Comparison of ENCODE assay signal across 33 cellular contexts in the genomic region with DNA sequence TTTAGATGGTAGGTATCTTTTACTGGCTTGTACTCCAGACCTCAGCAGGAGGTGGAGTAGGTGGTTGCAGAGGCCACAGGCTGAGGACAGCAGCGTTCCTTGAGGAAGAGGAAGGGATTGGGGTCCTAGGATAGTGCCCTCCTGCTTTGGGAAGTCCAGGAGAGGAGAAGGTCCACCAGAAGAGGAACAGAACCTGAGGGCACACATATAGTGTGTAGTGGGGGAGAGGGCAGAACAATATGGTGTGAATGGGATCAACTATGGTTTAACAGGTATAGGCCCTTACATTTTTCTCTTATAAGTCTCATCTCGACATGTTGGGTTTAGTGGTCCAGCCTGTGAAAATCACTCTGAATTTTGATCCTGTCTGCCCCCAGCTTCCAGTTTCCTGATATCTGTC.
A peak's percentile ranks its signal among the peaks of the same experiment; 100 is the strongest.
DNase-seq lines count a peak whose midpoint lies in the region; ATAC-seq, FAIRE-seq and TF ChIP-seq lines count a peak whose summit lies in the region.
"Had no signal": no experiment of that assay in that cellular context is flagged by ENCODE, and none has a peak within 500 bp of the region (broad histone marks: within the 10 kb centered on the region; RNA-seq: fewer than 3 reads in every experiment).

No MANE protein-coding gene starts in this region.

- H3K23ac ChIP-seq in H1 (ENCODE audit: insufficient read length) (no peak overlapping the region), neuronal stem cell (ENCODE audit: low read depth, low read length, poor library complexity) (no peak overlapping the region)

- no peak overlapping the region for H3K4me2 ChIP-seq in H1 (ENCODE audit: insufficient read depth in 1 of 2, low read depth in 2 of 2, low read length in 2 of 2)
- H3K4me2 ChIP-seq in neuronal stem cell (ENCODE audit: insufficient read depth, low read length, poor library complexity, severe bottlenecking): no peak overlapping the region
- H3K4me2 ChIP-seq: A549; BLaER1; BLaER1 treated with 17β-estradiol and CSF1 and Interleukin-3, amounts not matched to agents 10 nM and 100 nM had no signal

- H3K27ac ChIP-seq in H1 (ENCODE audit: low read depth, low read length) (no peak overlapping the region), esophagus muscularis mucosa (replicated peaks in 1 of 4) (no peak overlapping the region), neuronal stem cell (replicated peaks; ENCODE audit: low read length) (no peak overlapping the region), pancreas (no peak overlapping the region)
- H3K27ac ChIP-seq: 22Rv1; A549; BLaER1; BLaER1 treated with 17β-estradiol and CSF1 and Interleukin-3, amounts not matched to agents 10 nM and 100 nM; C4-2B had no signal

- H2BK12ac ChIP-seq in H1 (ENCODE audit: low read depth, low read length) (no peak overlapping the region), neuronal stem cell (ENCODE audit: low read length) (no peak overlapping the region)

- H3K9ac ChIP-seq in H1 (replicated peaks in 1 of 4; ENCODE audit: extremely low read depth in 1 of 4, low read depth in 3 of 4, low read length in 3 of 4) (no peak overlapping the region), neuronal stem cell (ENCODE audit: low read depth, low read length, poor library complexity) (no peak overlapping the region)
- H3K9ac ChIP-seq: BLaER1; BLaER1 treated with 17β-estradiol and CSF1 and Interleukin-3, amounts not matched to agents 10 nM and 100 nM had no signal

- no peak overlapping the region for H2AK5ac ChIP-seq in H1 (ENCODE audit: low read depth, low read length)
- peak overlapping the region; percentile 37 for H2AK5ac ChIP-seq in neuronal stem cell (ENCODE audit: low read depth, low read length)

- H4K20me1 ChIP-seq in H1 (replicated peaks in 1 of 2; ENCODE audit: control insufficient read depth in 1 of 2, insufficient read depth in 2 of 2, low read length in 2 of 2): no peaks in the 10 kb centered on the region
- H4K20me1 ChIP-seq: BLaER1; BLaER1 treated with 17β-estradiol and CSF1 and Interleukin-3, amounts not matched to agents 10 nM and 100 nM had no signal

- H3K79me1 ChIP-seq in H1 (ENCODE audit: low read depth, low read length) (no peaks in the 10 kb centered on the region), neuronal stem cell (ENCODE audit: low read depth, low read length) (no peaks in the 10 kb centered on the region)

- H2BK120ac ChIP-seq in H1 (replicated peaks; ENCODE audit: low read depth, low read length) (no peak overlapping the region), neuronal stem cell (ENCODE audit: low read depth, low read length) (no peak overlapping the region)

- H2BK5ac ChIP-seq in H1 (ENCODE audit: low read depth, low read length): no peak overlapping the region
- H2BK5ac ChIP-seq in neuronal stem cell (ENCODE audit: low read length): no peak overlapping the region

- H3K36me3 ChIP-seq in H1 (ENCODE audit: control insufficient read depth in 2 of 4, insufficient read depth in 4 of 4, low read length in 3 of 4) (no peaks in the 10 kb centered on the region; a peak in 1 of 8 replicates), esophagus muscularis mucosa (no peaks in the 10 kb centered on the region), neuronal stem cell (replicated peaks in 1 of 2; ENCODE audit: control insufficient read depth in 2 of 2, insufficient read depth in 2 of 2, low read length in 2 of 2) (no peaks in the 10 kb centered on the region), pancreas (no peaks in the 10 kb centered on the region)
- H3K36me3 ChIP-seq: BE2C, BLaER1 had no signal

- H3K4ac ChIP-seq in H1 (replicated peaks; ENCODE audit: insufficient read length, low read depth, low read length) (no peak overlapping the region), neuronal stem cell (ENCODE audit: low read length) (no peak overlapping the region)

- 84% methylated on average over 2 of the region's 2 CpGs; no CpG with 5 or more reads in 1 of the 2 experiments for WGBS in H1 (ENCODE audit: extremely low coverage in 1 of 2, insufficient coverage in 1 of 2, insufficient read length in 1 of 2, insufficient replicate concordance in 2 of 2, low coverage in 1 of 2, low lambda C conversion rate in 2 of 2, missing lambda C conversion rate in 1 of 2), 2 experiments
- WGBS in esophagus muscularis mucosa: 94% methylated on average over 2 of the region's 2 CpGs
- no CpG with 5 or more reads among the region's 2 CpGs for WGBS in neuronal stem cell (ENCODE audit: extremely low coverage in 2 of 2, insufficient read length in 2 of 2, insufficient replicate concordance in 1 of 2), 2 donors
- 89 to 95% methylated on average over 2 of the region's 2 CpGs for WGBS in pancreas, 2 donors

- H3K4me1 ChIP-seq in H1 (replicated peaks in 1 of 4; ENCODE audit: control insufficient read depth in 3 of 4, insufficient read depth in 4 of 4, low read length in 3 of 4) (peaks cover 0 to 7% (median under 1%) of the 10 kb centered on the region in 4 experiments; a peak in 1 of 7 replicates), esophagus muscularis mucosa (peaks cover 0 to 16% (median 12%) of the 10 kb centered on the region in 4 donors), neuronal stem cell (ENCODE audit: control insufficient read depth in 2 of 2, insufficient read depth in 1 of 2, low read depth in 1 of 2, low read length in 2 of 2) (no peaks in the 10 kb centered on the region), pancreas (no peaks in the 10 kb centered on the region)
- H3K4me1 ChIP-seq: A549; BE2C; BLaER1; BLaER1 treated with 17β-estradiol and CSF1 and Interleukin-3, amounts not matched to agents 10 nM and 100 nM; Caco-2 had no signal

- TF ChIP-seq CTCF in H1 (IDR thresholded peaks at IDR 0.05; ENCODE audit: control extremely low read depth in 1 of 3, insufficient read depth in 1 of 3, low read depth in 1 of 3, low read length in 3 of 3) (no peak), esophagus muscularis mucosa (IDR thresholded peaks at IDR 0.05) (no peak), pancreas (IDR thresholded peaks at IDR 0.05) (no peak)

- ATAC-seq in HG03139 (IDR thresholded peaks at IDR 0.05; ENCODE audit: unreplicated experiment) (no peak), pancreas (no peak), GM19452 (IDR thresholded peaks at IDR 0.05; ENCODE audit: unreplicated experiment) (no peak)
- ATAC-seq: A549; CD8-positive, alpha-beta T cell had no signal

- FAIRE-seq in H1 (lab: Jason Lieb, UNC) (no peak), pancreas (lab: Jason Lieb, UNC) (no peak)
- FAIRE-seq: A204.1, A549, D721Med had no signal

- no peak for TF ChIP-seq RAD21 in H1 (IDR thresholded peaks at IDR 0.05 in 1 of 2, conservative IDR thresholded peaks at IDR 0.05 in 1 of 2; ENCODE audit: low read depth in 2 of 2, low read length in 2 of 2)

- H3K27me3 ChIP-seq in H1 (replicated peaks in 1 of 4; ENCODE audit: control insufficient read depth in 3 of 4, extremely low read depth in 1 of 4, insufficient read depth in 3 of 4, low read length in 3 of 4) (no peaks in the 10 kb centered on the region), esophagus muscularis mucosa (no peaks in the 10 kb centered on the region), neuronal stem cell (ENCODE audit: control insufficient read depth in 3 of 3, insufficient read depth in 3 of 3, low read depth in 1 of 3, low read length in 3 of 3) (no peaks in the 10 kb centered on the region), pancreas (no peaks in the 10 kb centered on the region)
- H3K27me3 ChIP-seq: BE2C; BLaER1; BLaER1 treated with 17β-estradiol and CSF1 and Interleukin-3, amounts not matched to agents 10 nM and 100 nM had no signal

- TF ChIP-seq POLR2A in H1 (IDR thresholded peaks at IDR 0.05; ENCODE audit: control extremely low read depth in 1 of 2, low read depth in 2 of 2, low read length in 2 of 2): no peak
- no peak for TF ChIP-seq POLR2A in esophagus muscularis mucosa (IDR thresholded peaks at IDR 0.05; ENCODE audit: low read depth)

- CTCF ChIA-PET in H1 (lab: Charles Lee; ENCODE audit: partially characterized antibody): interaction anchor here (0.9 to 2.3 kb wide), 4 partner anchors 20 to 58 kb away, joined by 3 to 7 read pairs (median 4); no protein-coding TSS in a partner anchor

- H2BK15ac ChIP-seq in H1 (ENCODE audit: low read length) (no peak overlapping the region), neuronal stem cell (ENCODE audit: low read length) (no peak overlapping the region)

- intact Hi-C loops in esophagus muscularis mucosa (cut with DNase I): no loop called here
- intact Hi-C loops in pancreas (cut with DNase I): no loop called here

- H3K18ac ChIP-seq in H1 (ENCODE audit: extremely low read depth, low read length) (no peak overlapping the region), neuronal stem cell (ENCODE audit: low read length) (no peak overlapping the region)

- H2BK20ac ChIP-seq in H1 (ENCODE audit: low read length): peak overlapping the region; percentile 52; the same call in 1 of the 2 replicates

- peaks cover 11 to 22% of the 10 kb centered on the region in 2 experiments for H3K9me3 ChIP-seq in H1 (ENCODE audit: insufficient read depth in 2 of 2, low read depth in 1 of 2, low read length in 1 of 2)
- no peaks in the 10 kb centered on the region for H3K9me3 ChIP-seq in esophagus muscularis mucosa
- H3K9me3 ChIP-seq in neuronal stem cell (replicated peaks in 1 of 2; ENCODE audit: control insufficient read depth in 2 of 2, insufficient read depth in 1 of 2, low read depth in 1 of 2, low read length in 2 of 2): peaks cover 0 to 6% of the 10 kb centered on the region in 2 donors
- no peaks in the 10 kb centered on the region for H3K9me3 ChIP-seq in pancreas
- H3K9me3 ChIP-seq: BE2C had no signal

- H4K91ac ChIP-seq in H1 (replicated peaks; ENCODE audit: insufficient read length, low read length) (no peak overlapping the region), neuronal stem cell (ENCODE audit: low read depth, low read length, poor library complexity) (no peak overlapping the region)

- DNase-seq in H1 (ENCODE audit: low read depth in 1 of 2, low spot score in 2 of 2) (no peak), esophagus muscularis mucosa (ENCODE audit: extremely low spot score) (peak; percentile 68), neuronal stem cell (ENCODE audit: low spot score) (no peak), pancreas (no peak)
- DNase-seq: 8988T; ACHN; AML-193; BE2C; C1 segment of cervical spinal cord; Caco-2; Calu3; CD4-positive, alpha-beta memory T cell; CD4-positive, alpha-beta T cell; CD4-positive, CD25-positive, alpha-beta regulatory T cell; CD8-positive, alpha-beta memory T cell; CD8-positive, alpha-beta T cell; COR-L47; DMS 273 treated with DMSO at 0.1 percent for 48 hours; DMS153; DMS53; DMS79; DMS79 treated with DMSO at 0.1 percent for 48 hours; DND-41; EL had no signal

- H4K5ac ChIP-seq in H1 (ENCODE audit: insufficient read length, low read depth, low read length): no peak overlapping the region

- H3K56ac ChIP-seq in H1 (replicated peaks; ENCODE audit: insufficient read length, low read depth, low read length): no peak overlapping the region

- H4K8ac ChIP-seq in H1 (ENCODE audit: extremely low read depth, insufficient read depth, low read length) (no peak overlapping the region), neuronal stem cell (ENCODE audit: low read depth, low read length) (no peak overlapping the region)

- no peaks in the 10 kb centered on the region for H3K79me2 ChIP-seq in H1 (ENCODE audit: control insufficient read depth in 1 of 2, insufficient read depth in 2 of 2, low read length in 2 of 2)

- TF ChIP-seq EP300 in H1 (IDR thresholded peaks at IDR 0.05; ENCODE audit: borderline replicate concordance in 1 of 2, low read depth in 2 of 2, low read length in 2 of 2) (no peak), esophagus muscularis mucosa (IDR thresholded peaks at IDR 0.05) (no peak)

- H3K14ac ChIP-seq in H1 (ENCODE audit: insufficient read length): no peak overlapping the region
- H3K14ac ChIP-seq in neuronal stem cell (ENCODE audit: low read length): no peak overlapping the region

- H2AFZ ChIP-seq in H1 (ENCODE audit: low read length) (no peak overlapping the region), neuronal stem cell (ENCODE audit: low read length) (no peak overlapping the region)

- H3K4me3 ChIP-seq in H1 (ENCODE audit: extremely low read depth in 1 of 4, insufficient read depth in 2 of 4, low read depth in 3 of 4, low read length in 4 of 4): no peak overlapping the region
- no peak overlapping the region for H3K4me3 ChIP-seq in esophagus muscularis mucosa
- peak overlapping the region in 1 of 2 donors; percentile 63 for H3K4me3 ChIP-seq in neuronal stem cell (ENCODE audit: low read length in 2 of 2)
- H3K4me3 ChIP-seq in pancreas: no peak overlapping the region
- H3K4me3 ChIP-seq: A549; BLaER1; BLaER1 treated with 17β-estradiol and CSF1 and Interleukin-3, amounts not matched to agents 10 nM and 100 nM had no signal

- no peaks in the 10 kb centered on the region for H3K23me2 ChIP-seq in H1 (ENCODE audit: low read depth, low read length)

- POLR2A ChIA-PET in H1 (lab: Charles Lee; ENCODE audit: partially characterized antibody): no interaction called here
